In the genomic region with DNA sequence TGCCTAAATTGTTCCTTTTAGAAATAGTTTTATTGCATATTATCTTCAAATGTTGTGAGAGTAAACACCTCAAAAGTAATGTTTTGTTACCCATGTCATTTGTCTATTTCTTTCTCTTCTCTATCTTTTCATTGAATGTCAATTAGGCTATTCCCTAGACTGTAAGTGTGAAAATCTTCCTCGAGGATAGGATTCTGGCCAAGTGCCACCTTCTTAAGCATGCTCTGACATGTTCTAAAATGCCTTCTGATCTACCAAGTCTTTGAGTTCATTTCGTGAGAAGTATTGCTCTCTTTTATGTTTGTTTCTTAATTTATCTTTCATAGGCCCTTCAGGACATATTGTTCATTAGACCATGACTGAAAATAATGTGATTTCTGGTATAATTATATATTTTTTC, we compare ENCODE assay signal across 31 cellular contexts. TPM values are rescaled to one million over a fixed set of nuclear protein-coding genes. Genes with fewer than 3 reads are reported as not detected.
A peak's percentile ranks its signal among the peaks of the same experiment; 100 is the strongest.
DNase-seq lines count a peak whose midpoint lies in the region; ATAC-seq, FAIRE-seq and TF ChIP-seq lines count a peak whose summit lies in the region.
"Had no signal": no experiment of that assay in that cellular context is flagged by ENCODE, and none has a peak within 500 bp of the region (broad histone marks: within the 10 kb centered on the region; RNA-seq: fewer than 3 reads in every experiment).

No MANE protein-coding gene starts in this region.

- H3K4me2 ChIP-seq in astrocyte (ENCODE audit: low read length): no peak overlapping the region

- H2AFZ ChIP-seq in astrocyte (ENCODE audit: low read depth, low read length): no peak overlapping the region

- no peak overlapping the region for H3K4me3 ChIP-seq in astrocyte (ENCODE audit: insufficient read depth, low read depth, low read length)
- H3K4me3 ChIP-seq: dorsolateral prefrontal cortex, left ventricle myocardium inferior, right lobe of liver, SK-N-MC, tibial nerve had no signal

- H3K27ac ChIP-seq in astrocyte (ENCODE audit: low read depth, low read length) (no peak overlapping the region), foreskin keratinocyte (no peak overlapping the region)
- H3K27ac ChIP-seq: dorsolateral prefrontal cortex, left ventricle myocardium inferior, right lobe of liver, SK-N-MC, tibial nerve had no signal

- H3K4me1 ChIP-seq in astrocyte (ENCODE audit: insufficient read depth, low read length) (no peaks in the 10 kb centered on the region), foreskin keratinocyte (peaks cover 7% of the 10 kb centered on the region)
- H3K4me1 ChIP-seq: left ventricle myocardium inferior, right lobe of liver, tibial nerve had no signal

- TF ChIP-seq CTCF in astrocyte (IDR thresholded peaks at IDR 0.05; ENCODE audit: insufficient read depth, low read depth, low read length) (no peak), foreskin keratinocyte (conservative IDR thresholded peaks at IDR 0.05) (no peak)

- no peak overlapping the region for H3K9ac ChIP-seq in astrocyte (ENCODE audit: low read length)

- H3K79me2 ChIP-seq in astrocyte (ENCODE audit: insufficient read depth, low read length): no peaks in the 10 kb centered on the region

- H3K27me3 Mint-ChIP-seq in astrocyte (ENCODE audit: low read depth, unreplicated experiment): no peaks in the 10 kb centered on the region
- H3K27me3 Mint-ChIP-seq: activated naive CD8-positive, alpha-beta T cell treated with anti-CD3 and anti-CD28 coated beads, Interleukin-2, amount 50 U/mL, for 24 hours; CD4-positive, alpha-beta T cell had no signal

- peak; percentile 4 for DNase-seq in NCI-H1105 treated with DMSO at 0.1 percent for 48 hours (lab: John Stamatoyannopoulos, UW)
- DNase-seq in NCI-H1105 (lab: John Stamatoyannopoulos, UW): no peak
- DNase-seq in astrocyte (ENCODE audit: low read depth): no peak
- DNase-seq in foreskin keratinocyte: peak in 1 of 2 donors; percentile 63
- DNase-seq in DMS79 (lab: John Stamatoyannopoulos, UW): no peak
- no peak for DNase-seq in NCI-H82 treated with DMSO at 0.1 percent for 48 hours (lab: John Stamatoyannopoulos, UW; ENCODE audit: unreplicated experiment)
- DNase-seq: 8988T; activated naive CD4-positive, alpha-beta T cell; activated naive CD8-positive, alpha-beta T cell treated with anti-CD3 and anti-CD28 coated beads, Interleukin-2, amount 50 U/mL, for 24 hours; CD4-positive, alpha-beta T cell; cerebellar nuclear complex; dorsolateral prefrontal cortex; EL; glutamatergic neuron; GOT3; HFFc6; Kasumi-1; left ventricle myocardium inferior; MV-4-11; NCI-H1694; NCI-H524 treated with DMSO at 0.1 percent for 48 hours; NK-92 treated with Interleukin-12 subunit alpha and Interleukin-12 subunit beta, amount 100 ng/mL, for 24 hours; right lobe of liver; stimulated activated CD4-positive, alpha-beta T cell treated with anti-CD3 and anti-CD28 coated beads, Interleukin-4, amount 100 ng/mL, for 1 hour; T-helper 2 cell had no signal

- H3K36me3 Mint-ChIP-seq in astrocyte (ENCODE audit: low read depth, unreplicated experiment): no peaks in the 10 kb centered on the region

- H3K9me3 ChIP-seq in astrocyte (ENCODE audit: insufficient read depth, low read depth, low read length): no peaks in the 10 kb centered on the region
- H3K9me3 ChIP-seq: right lobe of liver, tibial nerve had no signal

- H3K9me3 Mint-ChIP-seq in astrocyte (ENCODE audit: unreplicated experiment): peaks cover 2% of the 10 kb centered on the region
- H3K9me3 Mint-ChIP-seq: HFFc6 had no signal

- ATAC-seq in foreskin keratinocyte (peak; percentile 32), GM19452 (IDR thresholded peaks at IDR 0.05; ENCODE audit: unreplicated experiment) (no peak), HG02623 (IDR thresholded peaks at IDR 0.05; ENCODE audit: unreplicated experiment) (no peak)
- ATAC-seq: activated naive CD8-positive, alpha-beta T cell treated with anti-CD3 and anti-CD28 coated beads, Interleukin-2, amount 50 U/mL, for 24 hours; right lobe of liver had no signal

- no peak for FAIRE-seq in astrocyte (lab: Jason Lieb, UNC)
- FAIRE-seq: GM18507, GM19239 had no signal

- no peaks in the 10 kb centered on the region for H3K36me3 ChIP-seq in astrocyte (ENCODE audit: insufficient read depth, low read length)
- H3K36me3 ChIP-seq: left ventricle myocardium inferior, right lobe of liver, tibial nerve had no signal

- H3K27me3 ChIP-seq in astrocyte (ENCODE audit: insufficient read depth, low read length) (no peaks in the 10 kb centered on the region), foreskin keratinocyte (no peaks in the 10 kb centered on the region)
- H3K27me3 ChIP-seq: dorsolateral prefrontal cortex, right lobe of liver, tibial nerve had no signal

- H3K4me1 Mint-ChIP-seq in astrocyte (ENCODE audit: low read depth, unreplicated experiment): peaks cover 2% of the 10 kb centered on the region
- H3K4me1 Mint-ChIP-seq: activated naive CD8-positive, alpha-beta T cell treated with anti-CD3 and anti-CD28 coated beads, Interleukin-2, amount 50 U/mL, for 24 hours had no signal

- no peaks in the 10 kb centered on the region for H4K20me1 ChIP-seq in astrocyte (ENCODE audit: insufficient read depth, low read length)

- H3K27ac Mint-ChIP-seq in astrocyte (ENCODE audit: unreplicated experiment): peak overlapping the region; percentile 5
- H3K27ac Mint-ChIP-seq: activated naive CD8-positive, alpha-beta T cell treated with anti-CD3 and anti-CD28 coated beads, Interleukin-2, amount 50 U/mL, for 24 hours; CD4-positive, alpha-beta T cell; HFFc6 had no signal

- H3K4me3 Mint-ChIP-seq in astrocyte (ENCODE audit: unreplicated experiment): no peak overlapping the region
- H3K4me3 Mint-ChIP-seq: activated naive CD8-positive, alpha-beta T cell treated with anti-CD3 and anti-CD28 coated beads, Interleukin-2, amount 50 U/mL, for 24 hours; CD4-positive, alpha-beta T cell; HFFc6 had no signal

RNA-seq across cellular contexts. Expression of a gene that starts 44.1 kb away (rescaled TPM):
- total RNA-seq in astrocyte: 1.9 and 2.7 TPM in 2 replicates
- total RNA-seq in foreskin keratinocyte: 1.5 and 3.5 TPM in 2 replicates
- polyA plus RNA-seq in foreskin keratinocyte: 0.25 and 0.52 TPM in 2 replicates
- total RNA-seq: CD4-positive, alpha-beta T cell had no signal
